In the genomic region with DNA sequence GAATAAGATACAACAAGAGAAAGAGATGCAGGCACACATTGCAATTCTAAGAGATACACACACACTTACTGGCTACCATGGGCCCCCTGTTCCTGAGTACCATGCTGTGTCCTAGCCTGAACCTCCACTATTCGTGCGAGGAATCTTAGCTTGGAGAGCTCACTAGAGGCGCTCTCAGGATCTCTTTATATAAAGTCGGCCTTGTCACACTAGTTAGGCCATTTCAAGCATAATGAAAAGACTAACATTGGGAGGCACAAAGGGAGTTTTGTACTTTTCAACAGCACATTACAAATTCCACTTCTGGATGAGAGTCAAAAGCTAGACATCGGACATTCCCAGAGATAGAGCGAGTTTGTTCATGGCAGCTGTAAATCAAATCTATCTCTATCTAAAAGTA, we compare ENCODE assay signal across 23 cellular contexts.
DNase-seq lines count a peak whose midpoint lies in the region; ATAC-seq and FAIRE-seq lines count a peak whose summit lies in the region.
"Had no signal": no experiment of that assay in that cellular context is flagged by ENCODE, and none has a peak within 500 bp of the region (broad histone marks: within the 10 kb centered on the region; RNA-seq: fewer than 3 reads in every experiment).

No MANE protein-coding gene starts in this region.

- DNase-seq in UCSD-AML1 (lab: John Stamatoyannopoulos, UW; ENCODE audit: unreplicated experiment) (peak; percentile 3), epidermal melanocyte (ENCODE audit: insufficient read length, low spot score) (peak; percentile 63), middle frontal gyrus (ENCODE audit: extremely low spot score, low spot score) (peak; percentile 83), RCC 7860 (ENCODE audit: low spot score) (no peak)
- DNase-seq in activated CD4-positive, CD25-positive, alpha-beta regulatory T cell (lab: John Stamatoyannopoulos, UW): no peak
- DNase-seq: activated CD8-positive, alpha-beta T cell treated with anti-CD3 and anti-CD28 coated beads, Interleukin-2, amount 10 ng/mL, durations not matched to agents 7 days and 5 days; activated naive CD4-positive, alpha-beta T cell treated with anti-CD3 and anti-CD28 coated beads for 36 hours; CD8-positive, alpha-beta memory T cell; HFFc6; left ventricle myocardium inferior; MM.1S; NCI-H2081 treated with DMSO at 0.1 percent for 48 hours; NCI-H524; NK-92 treated with Interleukin-12 subunit alpha and Interleukin-12 subunit beta, amount 100 ng/mL, for 24 hours; T-cell had no signal

- no peak for FAIRE-seq in RCC 7860 (lab: Jason Lieb, UNC)
- FAIRE-seq: endothelial cell of umbilical vein, G401.6, GM19239, K562, TTC549 had no signal

- no peak for ATAC-seq in GM19328 (IDR thresholded peaks at IDR 0.05; ENCODE audit: unreplicated experiment)
- ATAC-seq in HG02798 (IDR thresholded peaks at IDR 0.05; ENCODE audit: poor library complexity, unreplicated experiment): no peak
- ATAC-seq: activated CD8-positive, alpha-beta T cell treated with anti-CD3 and anti-CD28 coated beads, Interleukin-2, amount 10 ng/mL, durations not matched to agents 7 days and 5 days; K562; Panc1; T-cell had no signal

Comparison
In these comparisons a context has a peak if more than half of its experiments do, and no peak if none do; other contexts are left out.
1. DNase-seq: peak in UCSD-AML1 (single experiment), epidermal melanocyte (single experiment) and middle frontal gyrus (single experiment); none in RCC 7860 (single experiment) and activated CD4-positive, CD25-positive, alpha-beta regulatory T cell (0 of 4).